Comparison of ENCODE assay signal across 20 cellular contexts in the genomic region with DNA sequence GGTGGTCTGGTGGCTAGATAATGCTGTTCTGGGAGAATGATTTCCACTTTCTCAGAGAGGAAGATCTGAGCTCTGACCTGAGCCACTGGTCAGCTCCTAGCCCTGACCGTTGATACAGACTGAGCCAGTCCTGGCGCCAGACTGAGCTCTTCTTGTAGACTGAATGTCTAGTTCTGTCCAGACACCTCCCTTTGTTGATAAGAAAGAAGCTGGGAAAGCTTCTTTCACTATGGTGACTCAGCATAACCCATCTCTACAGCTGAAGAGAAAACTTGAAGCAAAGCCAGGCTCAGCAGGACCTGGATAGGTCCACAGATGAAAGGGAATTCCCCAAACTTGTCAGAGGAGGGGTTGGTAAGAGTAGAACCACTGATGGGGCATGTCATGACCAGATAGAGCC. TPM values are rescaled to one million over a fixed set of nuclear protein-coding genes. Genes with fewer than 3 reads are reported as not detected.
A peak's percentile ranks its signal among the peaks of the same experiment; 100 is the strongest.
DNase-seq lines count a peak whose midpoint lies in the region; ATAC-seq, FAIRE-seq and TF ChIP-seq lines count a peak whose summit lies in the region.
"Had no signal": no experiment of that assay in that cellular context is flagged by ENCODE, and none has a peak within 500 bp of the region (broad histone marks: within the 10 kb centered on the region; RNA-seq: fewer than 3 reads in every experiment).

No MANE protein-coding gene starts in this region.

- H2BK120ac ChIP-seq in mesenchymal stem cell (ENCODE audit: low read depth, low read length) = no peak overlapping the region

- no peak overlapping the region for H3K18ac ChIP-seq in mesenchymal stem cell (ENCODE audit: low read depth in 1 of 2, low read length in 2 of 2)

- no peak overlapping the region for H2BK5ac ChIP-seq in mesenchymal stem cell (ENCODE audit: low read depth, low read length, poor library complexity, severe bottlenecking)

- no peak overlapping the region for H3K23ac ChIP-seq in mesenchymal stem cell (ENCODE audit: low read length in 2 of 2)

- FAIRE-seq in RCC 7860 (lab: Jason Lieb, UNC) = peak; percentile 98
- FAIRE-seq: islet of Langerhans, pancreas had no signal

- H3K79me1 ChIP-seq in mesenchymal stem cell (replicated peaks; ENCODE audit: low read length, poor library complexity, severe bottlenecking) = no peaks in the 10 kb centered on the region

- no peak overlapping the region for H3K4me2 ChIP-seq in mesenchymal stem cell (ENCODE audit: low read length, poor library complexity, severe bottlenecking)

- DNase-seq in ELF-1 (ENCODE audit: low read depth, low spot score) (peak; percentile 67), RCC 7860 (ENCODE audit: low spot score) (peak; percentile 99), fibroblast of mammary gland (ENCODE audit: low read depth) (peak; percentile 50), mesenchymal stem cell (peak; percentile 52), ureter (ENCODE audit: low spot score) (no peak), NCI-H1436 treated with DMSO at 0.1 percent for 48 hours (lab: John Stamatoyannopoulos, UW) (no peak), DMS 273 (lab: John Stamatoyannopoulos, UW; ENCODE audit: unreplicated experiment) (no peak)
- DNase-seq: activated effector memory CD4-positive, alpha-beta T cell treated with Interleukin-2 at 50 U/mL for 16 hours; amniotic stem cell; C1 segment of cervical spinal cord; colonic mucosa; DND-41; pancreas; T-helper 2 cell; transverse colon had no signal

- H3K4me3 ChIP-seq in fibroblast of mammary gland (ENCODE audit: control insufficient read depth, low read depth, low read length) (no peak overlapping the region), mesenchymal stem cell (ENCODE audit: insufficient read depth in 1 of 2, low read depth in 1 of 2, low read length in 2 of 2) (no peak overlapping the region)
- H3K4me3 ChIP-seq: colonic mucosa, pancreas, transverse colon had no signal

- no peak overlapping the region for H4K91ac ChIP-seq in mesenchymal stem cell (ENCODE audit: low read length)

- no peak overlapping the region for H3K27ac ChIP-seq in mesenchymal stem cell (ENCODE audit: low read length, poor library complexity, severe bottlenecking)
- H3K27ac ChIP-seq: colonic mucosa, pancreas, transverse colon had no signal

- no peak overlapping the region for H2BK12ac ChIP-seq in mesenchymal stem cell (ENCODE audit: low read length in 2 of 2)

- no peaks in the 10 kb centered on the region for H3K4me1 ChIP-seq in mesenchymal stem cell (ENCODE audit: control insufficient read depth, insufficient read depth, low read depth, low read length)
- H3K4me1 ChIP-seq: pancreas had no signal

- no peak overlapping the region for H2BK15ac ChIP-seq in mesenchymal stem cell (ENCODE audit: low read depth, poor library complexity, severe bottlenecking)

- ATAC-seq in GM21529 (IDR thresholded peaks at IDR 0.05; ENCODE audit: unreplicated experiment) = no peak
- ATAC-seq: activated CD4-positive, CD25-positive, alpha-beta regulatory T cell treated with anti-CD3 and anti-CD28 coated beads, Interleukin-2, amount 50 U/mL, for 24 hours; stimulated activated memory B cell treated with anti-CD40 and anti-IgM and Interleukin-4, amounts not matched to agents 10 μg/mL and 1 μg/mL and 100 μg/mL, for 72 hours had no signal

- no peak overlapping the region for H2AFZ ChIP-seq in mesenchymal stem cell (ENCODE audit: low read depth, low read length)

- H3K4ac ChIP-seq in mesenchymal stem cell (ENCODE audit: low read depth in 1 of 2, low read length in 2 of 2) = no peak overlapping the region

- H4K8ac ChIP-seq in mesenchymal stem cell (ENCODE audit: low read length) = no peak overlapping the region

- no peak overlapping the region for H3K9ac ChIP-seq in mesenchymal stem cell (ENCODE audit: low read length)

- no peak overlapping the region for H3K14ac ChIP-seq in mesenchymal stem cell (ENCODE audit: low read length in 2 of 2)

- 25% methylated on average over 2 of the region's 2 CpGs for WGBS in mesenchymal stem cell

- no peak for TF ChIP-seq CTCF in fibroblast of mammary gland (conservative IDR thresholded peaks at IDR 0.05; ENCODE audit: control insufficient read depth, insufficient read depth, low read depth, low read length)

- H3K9me3 ChIP-seq in mesenchymal stem cell (ENCODE audit: control insufficient read depth, low read length) = no peaks in the 10 kb centered on the region
- H3K9me3 ChIP-seq: colonic mucosa, pancreas, transverse colon had no signal

- H3K27me3 ChIP-seq in mesenchymal stem cell (ENCODE audit: control insufficient read depth in 1 of 2, insufficient read depth in 1 of 2, low read length in 2 of 2) = peaks cover 3 to 16% of the 10 kb centered on the region in 2 experiments
- H3K27me3 ChIP-seq: colonic mucosa, pancreas, transverse colon had no signal

- H3K36me3 ChIP-seq in mesenchymal stem cell (ENCODE audit: control insufficient read depth in 1 of 2, insufficient read depth in 2 of 2, low read depth in 1 of 2, low read length in 2 of 2) = no peaks in the 10 kb centered on the region
- H3K36me3 ChIP-seq: colonic mucosa, pancreas, transverse colon had no signal

- no peak overlapping the region for H2AK5ac ChIP-seq in mesenchymal stem cell (ENCODE audit: low read length, severe bottlenecking)

RNA-seq across cellular contexts. Expression of gene TRABD2B, which starts 9.9 kb away (rescaled TPM):
- polyA plus RNA-seq in mesenchymal stem cell (2013, experiment 1 of 2) = 0.28 TPM
- 0.23 TPM for polyA plus RNA-seq in mesenchymal stem cell (2013, experiment 2 of 2)
- total RNA-seq in ureter = 4.6 TPM
- total RNA-seq: RPMI7951 had no signal

Comparison
In these comparisons a context has a peak if more than half of its experiments do, and no peak if none do; other contexts are left out.
1. DNase-seq: peak in ELF-1 (single experiment), RCC 7860 (single experiment), fibroblast of mammary gland (single experiment) and mesenchymal stem cell (single experiment); none in ureter (single experiment), NCI-H1436 treated with DMSO at 0.1 percent for 48 hours (single experiment) and DMS 273 (single experiment).